In genomic region chr22:25402501-25403283, GRCh38 we compare ENCODE assay signal across 1 cellular context.
TF ChIP-seq lines count a peak whose summit lies in the region.

No MANE protein-coding gene starts in this region.

TF ChIP-seq in HepG2, 621 proteins besides CTCF, POLR2A, EP300 and RAD21 (continued from another document and continues in another):
- no peak; the same call in 1 of the 2 replicates for TF ChIP-seq SNAPC5 (CRISPR knock-in tag; IDR thresholded peaks at IDR 0.05; ENCODE audit: borderline replicate concordance)
- TF ChIP-seq ZBTB8A (CRISPR knock-in tag; IDR thresholded peaks at IDR 0.05; ENCODE audit: borderline replicate concordance, low read depth), result no peak
- TF ChIP-seq BRF2 (CRISPR knock-in tag; IDR thresholded peaks at IDR 0.05), result no peak
- no peak for TF ChIP-seq ZHX2 (IDR thresholded peaks at IDR 0.05; ENCODE audit: low read depth)
- TF ChIP-seq ZHX2 (CRISPR knock-in tag; IDR thresholded peaks at IDR 0.05; ENCODE audit: borderline replicate concordance), result no peak
- TF ChIP-seq ZFAT (CRISPR knock-in tag; conservative IDR thresholded peaks at IDR 0.05), result no peak
- TF ChIP-seq ZNF180 (CRISPR knock-in tag; IDR thresholded peaks at IDR 0.05; ENCODE audit: borderline replicate concordance, low read depth), result no peak
- TF ChIP-seq ZNF18 (CRISPR knock-in tag; IDR thresholded peaks at IDR 0.05; ENCODE audit: insufficient replicate concordance), result peak; percentile 67
- TF ChIP-seq ARNT (IDR thresholded peaks at IDR 0.05), result no peak
- TF ChIP-seq U2AF1 (optimal IDR thresholded peaks at IDR 0.05; ENCODE audit: low read depth, low read length), result no peak
- no peak; the same call in 1 of the 2 replicates for TF ChIP-seq SIX4 (CRISPR knock-in tag; IDR thresholded peaks at IDR 0.05)
- TF ChIP-seq ZNF770 (CRISPR knock-in tag; IDR thresholded peaks at IDR 0.05), result no peak; the same call in 1 of the 2 replicates
- 0 out of 2 replicates have a peak, but pooled peaks have one; percentile 22 for TF ChIP-seq KMT2B (CRISPR knock-in tag; IDR thresholded peaks at IDR 0.05)
- no peak for TF ChIP-seq SIX1 (CRISPR knock-in tag; IDR thresholded peaks at IDR 0.05; ENCODE audit: borderline replicate concordance)
- no peak for TF ChIP-seq ZNF577 (CRISPR knock-in tag; IDR thresholded peaks at IDR 0.05; ENCODE audit: borderline replicate concordance, low read depth)
- no peak for TF ChIP-seq ZNF17 (CRISPR knock-in tag; IDR thresholded peaks at IDR 0.05)
- no peak for TF ChIP-seq PAWR (CRISPR knock-in tag; IDR thresholded peaks at IDR 0.05; ENCODE audit: borderline replicate concordance)
- no peak for TF ChIP-seq FLYWCH1 (CRISPR knock-in tag; IDR thresholded peaks at IDR 0.05)
- 0 out of 2 replicates have a peak, but pooled peaks have one; percentile 21 for TF ChIP-seq SMAD3 (CRISPR knock-in tag; IDR thresholded peaks at IDR 0.05)
- no peak for TF ChIP-seq ZNF30 (CRISPR knock-in tag; IDR thresholded peaks at IDR 0.05)
- no peak for TF ChIP-seq TERF1 (CRISPR knock-in tag; IDR thresholded peaks at IDR 0.05)
- no peak for TF ChIP-seq TBP (CRISPR knock-in tag; IDR thresholded peaks at IDR 0.05)
- TF ChIP-seq ZC3H4 (CRISPR knock-in tag; IDR thresholded peaks at IDR 0.05; ENCODE audit: borderline replicate concordance), result no peak
- TF ChIP-seq ZNF530 (CRISPR knock-in tag; IDR thresholded peaks at IDR 0.05; ENCODE audit: low read depth), result no peak
- no peak for TF ChIP-seq ZNF709 (CRISPR knock-in tag; IDR thresholded peaks at IDR 0.05)
- no peak for TF ChIP-seq ZNF282 (IDR thresholded peaks at IDR 0.05; ENCODE audit: partially characterized antibody)
- peak; percentile 64 for TF ChIP-seq ZNF644 (CRISPR knock-in tag; IDR thresholded peaks at IDR 0.05; ENCODE audit: low read depth)
- TF ChIP-seq SCMH1 (CRISPR knock-in tag; IDR thresholded peaks at IDR 0.05; ENCODE audit: borderline replicate concordance), result no peak
- peak; percentile 51; the same call in 1 of the 2 replicates for TF ChIP-seq TFAP4 (IDR thresholded peaks at IDR 0.05; ENCODE audit: borderline replicate concordance, low read depth)
- TF ChIP-seq ZNF205 (CRISPR knock-in tag; IDR thresholded peaks at IDR 0.05), result peak; percentile 44; the same call in 1 of the 2 replicates
- no peak for TF ChIP-seq ZNF513 (CRISPR knock-in tag; conservative IDR thresholded peaks at IDR 0.05)
- TF ChIP-seq ZNF460 (CRISPR knock-in tag; IDR thresholded peaks at IDR 0.05; ENCODE audit: borderline replicate concordance), result no peak; the same call in 1 of the 2 replicates
- peak; percentile 71 for TF ChIP-seq DRAP1 (CRISPR knock-in tag; IDR thresholded peaks at IDR 0.05)
- peak; percentile 42; the same call in 1 of the 2 replicates for TF ChIP-seq CHD4 (IDR thresholded peaks at IDR 0.05; ENCODE audit: borderline replicate concordance, low read length)
- peak; percentile 93 for TF ChIP-seq SSRP1 (CRISPR knock-in tag; IDR thresholded peaks at IDR 0.05)
- peak; percentile 94 for TF ChIP-seq NCOR1 (IDR thresholded peaks at IDR 0.05; ENCODE audit: borderline replicate concordance, low read length)
- peak; percentile 77; the same call in 1 of the 2 replicates for TF ChIP-seq NFAT5 (CRISPR knock-in tag; IDR thresholded peaks at IDR 0.05)
- peak; percentile 96 for TF ChIP-seq HDAC1 (CRISPR knock-in tag; IDR thresholded peaks at IDR 0.05)
- peak; percentile 94 for TF ChIP-seq RXRB (CRISPR knock-in tag; IDR thresholded peaks at IDR 0.05; ENCODE audit: borderline replicate concordance)
- no peak for TF ChIP-seq PLSCR1 (CRISPR knock-in tag; IDR thresholded peaks at IDR 0.05; ENCODE audit: borderline replicate concordance)
